Comparison of ENCODE assay signal across 1 cellular context in the genomic region with DNA sequence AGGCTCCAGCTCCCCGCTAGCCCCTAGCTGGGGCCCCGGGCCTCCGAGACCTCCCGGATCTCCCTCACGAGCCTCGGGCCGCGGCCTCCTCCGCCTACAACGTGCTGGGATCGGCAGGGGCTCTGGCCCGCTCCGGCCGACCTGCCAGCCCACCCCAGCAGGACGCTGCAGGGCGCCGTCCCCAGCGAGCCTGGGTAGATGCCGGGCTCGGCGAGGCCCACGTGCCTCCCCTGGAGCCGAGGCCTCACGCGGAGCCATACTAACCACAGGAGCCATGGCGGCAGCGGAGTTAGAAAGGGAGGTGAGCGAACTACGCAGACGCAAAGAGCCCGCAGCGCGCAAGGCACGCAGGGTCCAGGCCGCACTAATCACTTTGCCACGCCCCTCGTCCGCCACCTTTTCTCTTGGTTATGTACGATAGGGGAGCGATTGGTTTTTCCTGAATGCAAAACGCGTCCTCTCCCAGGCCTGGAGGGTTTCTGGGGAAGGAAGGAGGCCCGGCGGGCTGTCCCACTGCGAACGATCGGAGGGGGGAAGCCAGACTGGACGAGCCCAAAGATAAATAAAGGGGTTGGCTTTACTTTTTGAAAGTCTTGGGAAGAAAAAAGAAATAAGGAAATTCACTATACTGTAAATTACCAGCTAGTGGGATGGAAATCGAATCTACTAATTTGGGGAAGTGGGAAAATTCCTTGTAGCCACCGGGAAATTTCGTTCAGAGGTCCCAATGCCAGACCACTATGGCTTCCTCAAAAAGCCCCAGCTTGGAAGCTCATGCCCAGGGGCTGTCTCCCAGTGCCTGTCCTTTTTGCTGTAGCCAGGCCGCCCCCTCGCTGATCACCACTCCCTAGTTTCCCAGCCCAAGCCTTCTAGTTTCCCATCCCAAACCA.
TF ChIP-seq lines count a peak whose summit lies in the region.

TSS of gene RPL22 (minus strand) at position 298 of the 890 bp plus-strand sequence. CDS start at position 276, 22 bp downstream.

TF ChIP-seq in HEK293, 187 proteins besides CTCF, POLR2A, EP300 and RAD21 (continued from another document and continues in another):
- TF ChIP-seq TRIM28 (IDR thresholded peaks at IDR 0.05; ENCODE audit: borderline replicate concordance, low read length): no peak; the same call in 1 of the 2 replicates
- TF ChIP-seq ZNF155 (tag by site-specific recombination; IDR thresholded peaks at IDR 0.05): no peak
- TF ChIP-seq ZNF660 (tag by site-specific recombination; IDR thresholded peaks at IDR 0.05): peak; percentile 93
- TF ChIP-seq, protein P1, sequence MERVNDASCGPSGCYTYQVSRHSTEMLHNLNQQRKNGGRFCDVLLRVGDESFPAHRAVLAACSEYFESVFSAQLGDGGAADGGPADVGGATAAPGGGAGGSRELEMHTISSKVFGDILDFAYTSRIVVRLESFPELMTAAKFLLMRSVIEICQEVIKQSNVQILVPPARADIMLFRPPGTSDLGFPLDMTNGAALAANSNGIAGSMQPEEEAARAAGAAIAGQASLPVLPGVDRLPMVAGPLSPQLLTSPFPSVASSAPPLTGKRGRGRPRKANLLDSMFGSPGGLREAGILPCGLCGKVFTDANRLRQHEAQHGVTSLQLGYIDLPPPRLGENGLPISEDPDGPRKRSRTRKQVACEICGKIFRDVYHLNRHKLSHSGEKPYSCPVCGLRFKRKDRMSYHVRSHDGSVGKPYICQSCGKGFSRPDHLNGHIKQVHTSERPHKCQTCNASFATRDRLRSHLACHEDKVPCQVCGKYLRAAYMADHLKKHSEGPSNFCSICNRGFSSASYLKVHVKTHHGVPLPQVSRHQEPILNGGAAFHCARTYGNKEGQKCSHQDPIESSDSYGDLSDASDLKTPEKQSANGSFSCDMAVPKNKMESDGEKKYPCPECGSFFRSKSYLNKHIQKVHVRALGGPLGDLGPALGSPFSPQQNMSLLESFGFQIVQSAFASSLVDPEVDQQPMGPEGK (tag by site-specific recombination; IDR thresholded peaks at IDR 0.05): peak; percentile 59
- TF ChIP-seq KLF17 (tag by site-specific recombination; IDR thresholded peaks at IDR 0.05): peak; percentile 63
- TF ChIP-seq ZNF548 (tag by site-specific recombination; IDR thresholded peaks at IDR 0.05): no peak
- TF ChIP-seq GFI1B (tag by site-specific recombination; IDR thresholded peaks at IDR 0.05): no peak
- TF ChIP-seq ZNF184 (tag by site-specific recombination; IDR thresholded peaks at IDR 0.05): peak; percentile 64; the same call in 1 of the 2 replicates
- TF ChIP-seq KLF8 (tag by site-specific recombination; IDR thresholded peaks at IDR 0.05): peak; percentile 96
- TF ChIP-seq ZNF416 (tag by site-specific recombination; IDR thresholded peaks at IDR 0.05): no peak
- peak; percentile 83; the same call in 1 of the 2 replicates for TF ChIP-seq ZNF501 (tag by site-specific recombination; IDR thresholded peaks at IDR 0.05)
- TF ChIP-seq, protein P2, sequence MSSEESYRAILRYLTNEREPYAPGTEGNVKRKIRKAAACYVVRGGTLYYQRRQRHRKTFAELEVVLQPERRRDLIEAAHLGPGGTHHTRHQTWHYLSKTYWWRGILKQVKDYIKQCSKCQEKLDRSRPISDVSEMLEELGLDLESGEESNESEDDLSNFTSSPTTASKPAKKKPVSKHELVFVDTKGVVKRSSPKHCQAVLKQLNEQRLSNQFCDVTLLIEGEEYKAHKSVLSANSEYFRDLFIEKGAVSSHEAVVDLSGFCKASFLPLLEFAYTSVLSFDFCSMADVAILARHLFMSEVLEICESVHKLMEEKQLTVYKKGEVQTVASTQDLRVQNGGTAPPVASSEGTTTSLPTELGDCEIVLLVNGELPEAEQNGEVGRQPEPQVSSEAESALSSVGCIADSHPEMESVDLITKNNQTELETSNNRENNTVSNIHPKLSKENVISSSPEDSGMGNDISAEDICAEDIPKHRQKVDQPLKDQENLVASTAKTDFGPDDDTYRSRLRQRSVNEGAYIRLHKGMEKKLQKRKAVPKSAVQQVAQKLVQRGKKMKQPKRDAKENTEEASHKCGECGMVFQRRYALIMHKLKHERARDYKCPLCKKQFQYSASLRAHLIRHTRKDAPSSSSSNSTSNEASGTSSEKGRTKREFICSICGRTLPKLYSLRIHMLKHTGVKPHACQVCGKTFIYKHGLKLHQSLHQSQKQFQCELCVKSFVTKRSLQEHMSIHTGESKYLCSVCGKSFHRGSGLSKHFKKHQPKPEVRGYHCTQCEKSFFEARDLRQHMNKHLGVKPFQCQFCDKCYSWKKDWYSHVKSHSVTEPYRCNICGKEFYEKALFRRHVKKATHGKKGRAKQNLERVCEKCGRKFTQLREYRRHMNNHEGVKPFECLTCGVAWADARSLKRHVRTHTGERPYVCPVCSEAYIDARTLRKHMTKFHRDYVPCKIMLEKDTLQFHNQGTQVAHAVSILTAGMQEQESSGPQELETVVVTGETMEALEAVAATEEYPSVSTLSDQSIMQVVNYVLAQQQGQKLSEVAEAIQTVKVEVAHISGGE (tag by site-specific recombination; conservative IDR thresholded peaks at IDR 0.05; ENCODE audit: low read depth): no peak
- no peak for TF ChIP-seq ZNF473 (tag by site-specific recombination; IDR thresholded peaks at IDR 0.05)
- no peak for TF ChIP-seq HOXC10 (CRISPR knock-in tag; IDR thresholded peaks at IDR 0.05)
- no peak for TF ChIP-seq ZNF398 (tag by site-specific recombination; IDR thresholded peaks at IDR 0.05)
- no peak for TF ChIP-seq ATF2 (tag by site-specific recombination; IDR thresholded peaks at IDR 0.05; ENCODE audit: low read depth)
- no peak for TF ChIP-seq ZNF785 (tag by site-specific recombination; IDR thresholded peaks at IDR 0.05)
- TF ChIP-seq ZSCAN30 (tag by site-specific recombination; IDR thresholded peaks at IDR 0.05): 0 out of 2 replicates have a peak, but pooled peaks have one; percentile 43
- TF ChIP-seq EGR2 (tag by site-specific recombination; IDR thresholded peaks at IDR 0.05; ENCODE audit: low read depth): no peak
- TF ChIP-seq ZNF16 (tag by site-specific recombination; IDR thresholded peaks at IDR 0.05; ENCODE audit: low read depth): 0 out of 2 replicates have a peak, but pooled peaks have one; percentile 30
- peak; percentile 89 for TF ChIP-seq ZNF600 (tag by site-specific recombination; IDR thresholded peaks at IDR 0.05)
- peak; percentile 95 for TF ChIP-seq ZXDB (tag by site-specific recombination; IDR thresholded peaks at IDR 0.05)
- TF ChIP-seq, protein P3, sequence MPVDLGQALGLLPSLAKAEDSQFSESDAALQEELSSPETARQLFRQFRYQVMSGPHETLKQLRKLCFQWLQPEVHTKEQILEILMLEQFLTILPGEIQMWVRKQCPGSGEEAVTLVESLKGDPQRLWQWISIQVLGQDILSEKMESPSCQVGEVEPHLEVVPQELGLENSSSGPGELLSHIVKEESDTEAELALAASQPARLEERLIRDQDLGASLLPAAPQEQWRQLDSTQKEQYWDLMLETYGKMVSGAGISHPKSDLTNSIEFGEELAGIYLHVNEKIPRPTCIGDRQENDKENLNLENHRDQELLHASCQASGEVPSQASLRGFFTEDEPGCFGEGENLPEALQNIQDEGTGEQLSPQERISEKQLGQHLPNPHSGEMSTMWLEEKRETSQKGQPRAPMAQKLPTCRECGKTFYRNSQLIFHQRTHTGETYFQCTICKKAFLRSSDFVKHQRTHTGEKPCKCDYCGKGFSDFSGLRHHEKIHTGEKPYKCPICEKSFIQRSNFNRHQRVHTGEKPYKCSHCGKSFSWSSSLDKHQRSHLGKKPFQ (tag by site-specific recombination; IDR thresholded peaks at IDR 0.05): no peak
- TF ChIP-seq ZNF701 (tag by site-specific recombination; IDR thresholded peaks at IDR 0.05): no peak
- TF ChIP-seq ZBTB26 (tag by site-specific recombination; optimal IDR thresholded peaks at IDR 0.05): peak; percentile 62
- no peak for TF ChIP-seq MYNN (tag by site-specific recombination; IDR thresholded peaks at IDR 0.05; ENCODE audit: borderline replicate concordance)
- TF ChIP-seq, protein P4, sequence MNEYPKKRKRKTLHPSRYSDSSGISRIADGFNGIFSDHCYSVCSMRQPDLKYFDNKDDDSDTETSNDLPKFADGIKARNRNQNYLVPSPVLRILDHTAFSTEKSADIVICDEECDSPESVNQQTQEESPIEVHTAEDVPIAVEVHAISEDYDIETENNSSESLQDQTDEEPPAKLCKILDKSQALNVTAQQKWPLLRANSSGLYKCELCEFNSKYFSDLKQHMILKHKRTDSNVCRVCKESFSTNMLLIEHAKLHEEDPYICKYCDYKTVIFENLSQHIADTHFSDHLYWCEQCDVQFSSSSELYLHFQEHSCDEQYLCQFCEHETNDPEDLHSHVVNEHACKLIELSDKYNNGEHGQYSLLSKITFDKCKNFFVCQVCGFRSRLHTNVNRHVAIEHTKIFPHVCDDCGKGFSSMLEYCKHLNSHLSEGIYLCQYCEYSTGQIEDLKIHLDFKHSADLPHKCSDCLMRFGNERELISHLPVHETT (tag by site-specific recombination; IDR thresholded peaks at IDR 0.05): 0 out of 2 replicates have a peak, but pooled peaks have one; percentile 18
- TF ChIP-seq WT1 (tag by site-specific recombination; IDR thresholded peaks at IDR 0.05): peak; percentile 30; the same call in 1 of the 2 replicates
- TF ChIP-seq ZNF114 (tag by site-specific recombination; IDR thresholded peaks at IDR 0.05): no peak
- TF ChIP-seq ZNF211 (tag by site-specific recombination; IDR thresholded peaks at IDR 0.05; ENCODE audit: low read depth): no peak
- TF ChIP-seq ZBTB21 (tag by site-specific recombination; IDR thresholded peaks at IDR 0.05): no peak; the same call in 1 of the 2 replicates
- no peak for TF ChIP-seq PRDM1 (tag by site-specific recombination; IDR thresholded peaks at IDR 0.05)
- TF ChIP-seq ZNF366 (tag by site-specific recombination; conservative IDR thresholded peaks at IDR 0.05): peak; percentile 86
- TF ChIP-seq ZNF140 (tag by site-specific recombination; IDR thresholded peaks at IDR 0.05): no peak
- no peak for TF ChIP-seq ZNF202 (tag by site-specific recombination; IDR thresholded peaks at IDR 0.05; ENCODE audit: borderline replicate concordance)
- peak; percentile 89; the same call in 1 of the 2 replicates for TF ChIP-seq KLF7 (tag by site-specific recombination; IDR thresholded peaks at IDR 0.05; ENCODE audit: borderline replicate concordance)
- TF ChIP-seq, protein P5, sequence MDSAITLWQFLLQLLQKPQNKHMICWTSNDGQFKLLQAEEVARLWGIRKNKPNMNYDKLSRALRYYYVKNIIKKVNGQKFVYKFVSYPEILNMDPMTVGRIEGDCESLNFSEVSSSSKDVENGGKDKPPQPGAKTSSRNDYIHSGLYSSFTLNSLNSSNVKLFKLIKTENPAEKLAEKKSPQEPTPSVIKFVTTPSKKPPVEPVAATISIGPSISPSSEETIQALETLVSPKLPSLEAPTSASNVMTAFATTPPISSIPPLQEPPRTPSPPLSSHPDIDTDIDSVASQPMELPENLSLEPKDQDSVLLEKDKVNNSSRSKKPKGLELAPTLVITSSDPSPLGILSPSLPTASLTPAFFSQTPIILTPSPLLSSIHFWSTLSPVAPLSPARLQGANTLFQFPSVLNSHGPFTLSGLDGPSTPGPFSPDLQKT (IDR thresholded peaks at IDR 0.05; ENCODE audit: borderline replicate concordance, low read depth, low read length): no peak
- no peak for TF ChIP-seq ZSCAN16 (tag by site-specific recombination; IDR thresholded peaks at IDR 0.05)
- TF ChIP-seq ZNF341 (tag by site-specific recombination; IDR thresholded peaks at IDR 0.05; ENCODE audit: low read depth): peak; percentile 74
- TF ChIP-seq, protein P6, sequence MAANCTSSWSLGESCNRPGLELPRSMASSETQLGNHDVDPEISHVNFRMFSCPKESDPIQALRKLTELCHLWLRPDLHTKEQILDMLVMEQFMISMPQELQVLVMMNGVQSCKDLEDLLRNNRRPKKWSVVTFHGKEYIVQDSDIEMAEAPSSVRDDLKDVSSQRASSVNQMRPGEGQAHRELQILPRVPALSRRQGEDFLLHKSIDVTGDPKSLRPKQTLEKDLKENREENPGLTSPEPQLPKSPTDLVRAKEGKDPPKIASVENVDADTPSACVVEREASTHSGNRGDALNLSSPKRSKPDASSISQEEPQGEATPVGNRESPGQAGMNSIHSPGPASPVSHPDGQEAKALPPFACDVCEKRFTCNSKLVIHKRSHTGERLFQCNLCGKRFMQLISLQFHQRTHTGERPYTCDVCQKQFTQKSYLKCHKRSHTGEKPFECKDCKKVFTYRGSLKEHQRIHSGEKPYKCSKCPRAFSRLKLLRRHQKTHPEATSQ (tag by site-specific recombination; IDR thresholded peaks at IDR 0.05): 0 out of 2 replicates have a peak, but pooled peaks have one; percentile 17
- TF ChIP-seq ZEB2 (tag by site-specific recombination; IDR thresholded peaks at IDR 0.05): peak; percentile 73; the same call in 1 of the 2 replicates
